In genomic region chr4:185642907-185643306, GRCh38 we compare ENCODE assay signal across 21 cellular contexts.
A peak's percentile ranks its signal among the peaks of the same experiment; 100 is the strongest.
DNase-seq lines count a peak whose midpoint lies in the region; ATAC-seq and TF ChIP-seq lines count a peak whose summit lies in the region.
"Had no signal": no experiment of that assay in that cellular context is flagged by ENCODE, and none has a peak within 500 bp of the region (broad histone marks: within the 10 kb centered on the region; RNA-seq: fewer than 3 reads in every experiment).

No MANE protein-coding gene starts in this region.

- WGBS in gastroesophageal sphincter (ENCODE audit: low coverage in 1 of 2), 2 donors, result 60 to 85% methylated on average over 1 to 3 of the region's 3 CpGs
- WGBS in transverse colon (ENCODE audit: low coverage in 1 of 2), 2 donors, result 77% methylated on average over 3 of the region's 3 CpGs; no CpG with 5 or more reads in 1 of the 2 donors

- peak overlapping the region; percentile 16 for H3K9ac ChIP-seq in rectal smooth muscle tissue (ENCODE audit: low read length)
- H3K9ac ChIP-seq: BLaER1 had no signal

- DNase-seq in left ventricle myocardium superior (no peak), Right ventricle myocardium inferior (ENCODE audit: missing footprints) (no peak), transverse colon (no peak), H7 (no peak), NCI-H526 (lab: John Stamatoyannopoulos, UW) (no peak), dedifferentiated amniotic fluid mesenchymal stem cell (ENCODE audit: extremely low spot score) (no peak)
- DNase-seq: CD4-positive, CD25-positive, alpha-beta regulatory T cell; DMS153; DND-41; HCEC 1CT; KG1; MG63; NCI-H1105 treated with DMSO at 0.1 percent for 48 hours; NCI-H146; NCI-H1930; NCI-H69; RPMI8226; SHP77 treated with DMSO at 0.1 percent for 48 hours had no signal

- H3K27ac ChIP-seq in gastroesophageal sphincter (peak overlapping the region in 2 of 4 donors; percentile 12 to 15), rectal smooth muscle tissue (ENCODE audit: low read depth, low read length) (peak overlapping the region; percentile 56), transverse colon (peak overlapping the region in 3 of 4 donors; percentile 5 to 52 (median 12))
- H3K27ac ChIP-seq: BLaER1 had no signal

- no peak for TF ChIP-seq CTCF in gastroesophageal sphincter (IDR thresholded peaks at IDR 0.05)
- no peak for TF ChIP-seq CTCF in transverse colon (IDR thresholded peaks at IDR 0.05)

- H3K9me3 ChIP-seq in gastroesophageal sphincter (no peaks in the 10 kb centered on the region), transverse colon (no peaks in the 10 kb centered on the region)
- H3K9me3 ChIP-seq: BLaER1, MG63 had no signal

- H3K27me3 ChIP-seq in gastroesophageal sphincter, result no peaks in the 10 kb centered on the region
- no peaks in the 10 kb centered on the region for H3K27me3 ChIP-seq in rectal smooth muscle tissue (ENCODE audit: control insufficient read depth, insufficient read depth, low read length)
- H3K27me3 ChIP-seq in transverse colon, result no peaks in the 10 kb centered on the region
- no peaks in the 10 kb centered on the region for H3K27me3 ChIP-seq in H7 (ENCODE audit: control insufficient read depth, insufficient read depth, low read length)
- H3K27me3 ChIP-seq: MG63 had no signal

- TF ChIP-seq EP300 in gastroesophageal sphincter (IDR thresholded peaks at IDR 0.05) (no peak), transverse colon (IDR thresholded peaks at IDR 0.05; ENCODE audit: low read depth) (no peak)

- peaks cover 8 to 57% of the 10 kb centered on the region in 2 donors for H3K36me3 ChIP-seq in gastroesophageal sphincter
- H3K36me3 ChIP-seq in rectal smooth muscle tissue (ENCODE audit: control insufficient read depth, insufficient read depth, low read length), result peaks cover 8% of the 10 kb centered on the region
- H3K36me3 ChIP-seq in transverse colon, result no peaks in the 10 kb centered on the region
- H3K36me3 ChIP-seq in H7 (replicated peaks; ENCODE audit: control insufficient read depth, insufficient read depth, low read length), result no peaks in the 10 kb centered on the region
- H3K36me3 ChIP-seq: BLaER1, MG63 had no signal

- H3K4me3 ChIP-seq in gastroesophageal sphincter (no peak overlapping the region), rectal smooth muscle tissue (ENCODE audit: low read length) (no peak overlapping the region), transverse colon (no peak overlapping the region), H7 (ENCODE audit: insufficient read depth, low read depth, low read length) (no peak overlapping the region)
- H3K4me3 ChIP-seq: BLaER1, MG63 had no signal

- intact Hi-C loops in left ventricle myocardium superior (cut with micrococcal nuclease) (loop anchor here (5.0 kb wide), 2 partner anchors 379 to 394 kb away; no protein-coding TSS in a partner anchor), Right ventricle myocardium inferior (cut with DNase I) (loop anchor here (5.0 kb wide), 2 partner anchors 379 to 394 kb away; no protein-coding TSS in a partner anchor), transverse colon (cut with DNase I; ENCODE audit: low total_unique reads) (no loop called here)

- ATAC-seq in left ventricle myocardium superior (peak; percentile 9), Right ventricle myocardium inferior (no peak), gastroesophageal sphincter (peak; percentile 34)

- H3K4me1 ChIP-seq in gastroesophageal sphincter, result peaks cover 0 to 22% (median 4%) of the 10 kb centered on the region in 3 donors
- H3K4me1 ChIP-seq in rectal smooth muscle tissue (ENCODE audit: control insufficient read depth, insufficient read depth, low read length), result peaks cover 9% of the 10 kb centered on the region
- H3K4me1 ChIP-seq in transverse colon, result peaks cover 0 to 8% (median 0%) of the 10 kb centered on the region in 4 donors

- no peak for TF ChIP-seq POLR2A in gastroesophageal sphincter (IDR thresholded peaks at IDR 0.05)
- TF ChIP-seq POLR2A in transverse colon (IDR thresholded peaks at IDR 0.05), result no peak

- in situ Hi-C loops in transverse colon (cut with MboI; ENCODE audit: low pct_ligation_motif_present in 1 of 4, low pct_unique_long_range_greater_than_20kb in 1 of 4, low sequenced_read_pairs in 3 of 4), result loop anchor here (5.0 to 25.0 kb wide), 3 partner anchors 382 to 394 kb away; no protein-coding TSS in a partner anchor
